Comparison of ENCODE assay signal across 8 cellular contexts in genomic region chr5:441996-442334, GRCh38. TPM values are rescaled to one million over a fixed set of nuclear protein-coding genes. Genes with fewer than 3 reads are reported as not detected.
DNase-seq lines count a peak whose midpoint lies in the region; ATAC-seq and TF ChIP-seq lines count a peak whose summit lies in the region.

No MANE protein-coding gene starts in this region.

- TF ChIP-seq CTCF in BJ (IDR thresholded peaks at IDR 0.05; ENCODE audit: insufficient read depth, low read depth, low read length) (no peak), Loucy (conservative IDR thresholded peaks at IDR 0.05; ENCODE audit: low read length) (no peak)

- no peak for ATAC-seq in natural killer cell treated with Interleukin-12 subunit alpha and Interleukin-12 subunit beta and Interleukin-15 and Interleukin-18, amount 100 ng/mL, for 72 hours
- ATAC-seq in GM21619 (IDR thresholded peaks at IDR 0.05; ENCODE audit: unreplicated experiment) = no peak

- POLR2A ChIA-PET in BJ (lab: Charles Lee) = no interaction called here

- H3K27me3 Mint-ChIP-seq in dendritic cell treated with granulocyte-macrophage colony-stimulating factor and Interleukin-4, amounts not matched to agents 40 ng/mL and 50 ng/mL, for 4 days = no peaks in the 10 kb centered on the region
- H3K27me3 Mint-ChIP-seq in natural killer cell treated with Interleukin-12 subunit alpha and Interleukin-12 subunit beta and Interleukin-15 and Interleukin-18, amount 100 ng/mL, for 72 hours = no peaks in the 10 kb centered on the region

- peak overlapping the region; percentile 90 for H3K27ac Mint-ChIP-seq in dendritic cell treated with granulocyte-macrophage colony-stimulating factor and Interleukin-4, amounts not matched to agents 40 ng/mL and 50 ng/mL, for 4 days
- H3K27ac Mint-ChIP-seq in natural killer cell treated with Interleukin-12 subunit alpha and Interleukin-12 subunit beta and Interleukin-15 and Interleukin-18, amount 100 ng/mL, for 72 hours = peak overlapping the region; percentile 88 to 91

- H3K36me3 Mint-ChIP-seq in dendritic cell treated with granulocyte-macrophage colony-stimulating factor and Interleukin-4, amounts not matched to agents 40 ng/mL and 50 ng/mL, for 4 days (ENCODE audit: low read depth) = peaks cover 51% of the 10 kb centered on the region
- H3K36me3 Mint-ChIP-seq in natural killer cell treated with Interleukin-12 subunit alpha and Interleukin-12 subunit beta and Interleukin-15 and Interleukin-18, amount 100 ng/mL, for 72 hours = peaks cover 5% of the 10 kb centered on the region

- CTCF ChIA-PET in BJ (lab: Yijun Ruan, JAX) = no interaction called here

- H3K9me3 ChIP-seq in Loucy (ENCODE audit: insufficient read depth, low read depth, low read length) = no peaks in the 10 kb centered on the region

- peak overlapping the region; percentile 77 for H3K4me2 ChIP-seq in Loucy (ENCODE audit: low read depth, low read length, poor library complexity, severe bottlenecking)

- peaks cover 75% of the 10 kb centered on the region for H3K4me1 Mint-ChIP-seq in dendritic cell treated with granulocyte-macrophage colony-stimulating factor and Interleukin-4, amounts not matched to agents 40 ng/mL and 50 ng/mL, for 4 days (ENCODE audit: low read depth)
- peaks cover 11 to 22% of the 10 kb centered on the region in 2 donors for H3K4me1 Mint-ChIP-seq in natural killer cell treated with Interleukin-12 subunit alpha and Interleukin-12 subunit beta and Interleukin-15 and Interleukin-18, amount 100 ng/mL, for 72 hours (ENCODE audit: low read depth in 2 of 2)

- H3K79me2 ChIP-seq in Loucy (ENCODE audit: insufficient read depth, low read length) = peaks cover 40% of the 10 kb centered on the region

- H4K20me1 ChIP-seq in Loucy (ENCODE audit: insufficient read depth, low read length, poor library complexity, severe bottlenecking) = peaks cover 12% of the 10 kb centered on the region

- H3K9me3 Mint-ChIP-seq in dendritic cell treated with granulocyte-macrophage colony-stimulating factor and Interleukin-4, amounts not matched to agents 40 ng/mL and 50 ng/mL, for 4 days = no peaks in the 10 kb centered on the region
- H3K9me3 Mint-ChIP-seq in natural killer cell treated with Interleukin-12 subunit alpha and Interleukin-12 subunit beta and Interleukin-15 and Interleukin-18, amount 100 ng/mL, for 72 hours = no peaks in the 10 kb centered on the region

- H3K4me3 ChIP-seq in BJ (ENCODE audit: low read depth, low read length) (peak overlapping the region; percentile 87), Loucy (ENCODE audit: low read length, poor library complexity, severe bottlenecking) (peak overlapping the region; percentile 99)

- no peaks in the 10 kb centered on the region for H3K27me3 ChIP-seq in BJ (ENCODE audit: control insufficient read depth, insufficient read depth, low read length)
- H3K27me3 ChIP-seq in Loucy (ENCODE audit: insufficient read depth, low read length, poor library complexity, severe bottlenecking) = no peaks in the 10 kb centered on the region

- H3F3A ChIP-seq in Loucy (ENCODE audit: low read depth) = no peaks in the 10 kb centered on the region

- peak overlapping the region; percentile 97 for H3K9ac ChIP-seq in Loucy (ENCODE audit: low read depth, low read length, poor library complexity, severe bottlenecking)

- H2AFZ ChIP-seq in Loucy (ENCODE audit: low read length) = no peak overlapping the region

- peaks cover 56% of the 10 kb centered on the region for H3K4me1 ChIP-seq in Loucy (ENCODE audit: insufficient read depth, low read length, poor library complexity, severe bottlenecking)

- H3K4me3 Mint-ChIP-seq in dendritic cell treated with granulocyte-macrophage colony-stimulating factor and Interleukin-4, amounts not matched to agents 40 ng/mL and 50 ng/mL, for 4 days = peak overlapping the region; percentile 88
- peak overlapping the region; percentile 94 for H3K4me3 Mint-ChIP-seq in natural killer cell treated with Interleukin-12 subunit alpha and Interleukin-12 subunit beta and Interleukin-15 and Interleukin-18, amount 100 ng/mL, for 72 hours

- peaks cover 2% of the 10 kb centered on the region; the same call in 1 of the 2 replicates for H3K36me3 ChIP-seq in BJ (ENCODE audit: control insufficient read depth, insufficient read depth, low read length)
- peaks cover 1% of the 10 kb centered on the region; the same call in 1 of the 2 replicates for H3K36me3 ChIP-seq in Loucy (ENCODE audit: insufficient read depth, low read length)

- DNase-seq in BJ (ENCODE audit: low read depth) (no peak), NCI-H69 (lab: John Stamatoyannopoulos, UW) (no peak), occipital lobe (lab: John Stamatoyannopoulos, UW) (no peak)
- no peak for DNase-seq in natural killer cell treated with Interleukin-12 subunit alpha and Interleukin-12 subunit beta and Interleukin-15 and Interleukin-18, amount 100 ng/mL, for 72 hours (ENCODE audit: low spot score)
- DNase-seq in stimulated activated CD4-positive, alpha-beta T cell treated with anti-CD3 and anti-CD28 coated beads, Interleukin-1b, Interleukin-23, amount 100 ng/mL, for 48 hours = no peak

- intact Hi-C loops in dendritic cell treated with granulocyte-macrophage colony-stimulating factor and Interleukin-4, amounts not matched to agents 40 ng/mL and 50 ng/mL, for 4 days (cut with micrococcal nuclease) = no loop called here

- no peaks in the 10 kb centered on the region for H3K9me2 ChIP-seq in Loucy (replicated peaks; ENCODE audit: low read depth, low read length)

RNA-seq across cellular contexts. Expression of gene EXOC3, which starts 1.0 kb away (rescaled TPM):
- 24.9 and 32.1 TPM in 2 replicates for polyA plus RNA-seq in BJ (2011; rRNA removed)
- 24.5 and 27.8 TPM in 2 replicates for polyA minus RNA-seq in BJ (2011; rRNA and poly(A)+ RNA removed)
- 10 to 100 TPM; 60.2 to 89.8 TPM for total RNA-seq in natural killer cell treated with Interleukin-12 subunit alpha and Interleukin-12 subunit beta and Interleukin-15 and Interleukin-18, amount 100 ng/mL, for 72 hours
- total RNA-seq in occipital lobe = 21.5 TPM
